16 cellular contexts compared by ENCODE assay signal in the genomic region with DNA sequence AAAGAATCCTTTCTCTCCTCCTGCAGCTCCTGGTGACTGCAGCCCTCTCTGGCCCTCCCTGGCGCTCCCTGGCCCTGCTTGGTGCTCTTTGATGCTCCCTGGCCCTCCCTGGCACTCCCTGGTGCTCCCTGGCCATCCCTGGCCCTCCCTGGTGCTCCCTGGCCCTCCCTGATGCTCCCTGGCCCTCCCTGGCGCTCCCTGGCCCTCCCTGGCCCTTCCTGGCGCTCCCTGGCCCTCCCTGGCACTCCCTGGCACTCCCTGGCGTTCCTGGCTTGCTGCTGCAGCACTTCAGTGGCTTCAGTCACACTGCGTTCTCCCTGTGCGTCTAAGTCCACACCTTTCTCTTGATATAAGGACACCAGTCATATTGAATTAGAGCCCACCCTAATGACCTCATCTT. TPM values are rescaled to one million over a fixed set of nuclear protein-coding genes. Genes with fewer than 3 reads are reported as not detected.
A peak's percentile ranks its signal among the peaks of the same experiment; 100 is the strongest.
DNase-seq lines count a peak whose midpoint lies in the region; ATAC-seq and TF ChIP-seq lines count a peak whose summit lies in the region.
"Had no signal": no experiment of that assay in that cellular context is flagged by ENCODE, and none has a peak within 500 bp of the region (broad histone marks: within the 10 kb centered on the region; RNA-seq: fewer than 3 reads in every experiment).

No MANE protein-coding gene starts in this region.

- no peak for TF ChIP-seq EP300 in transverse colon (IDR thresholded peaks at IDR 0.05; ENCODE audit: low read depth)

- 47 to 54% methylated on average over 4 to 6 of the region's 6 CpGs for WGBS in transverse colon (ENCODE audit: low coverage in 1 of 2), 2 donors

- peak; percentile 34 for DNase-seq in chondrocyte (ENCODE audit: low spot score)
- DNase-seq in neural progenitor cell (ENCODE audit: low spot score): no peak
- DNase-seq in transverse colon: peak; percentile 61
- DNase-seq in NCI-H2029 treated with DMSO at 0.1 percent for 48 hours (lab: John Stamatoyannopoulos, UW): no peak
- no peak for DNase-seq in left lung
- DNase-seq in central memory CD4-positive, alpha-beta T cell: no peak
- DNase-seq: DMS 273 treated with DMSO at 0.1 percent for 48 hours, HFFc6, NCI-H1105 treated with DMSO at 0.1 percent for 48 hours, NCI-H1694, NCI-H748 treated with DMSO at 0.1 percent for 48 hours, SHP77 treated with DMSO at 0.1 percent for 48 hours, SK-N-SH had no signal

- H3K9ac ChIP-seq in neural progenitor cell: no peak overlapping the region
- H3K9ac ChIP-seq: SK-N-SH had no signal

- TF ChIP-seq CTCF in chondrocyte (IDR thresholded peaks at IDR 0.05) (no peak), neural progenitor cell (IDR thresholded peaks at IDR 0.05) (no peak), transverse colon (IDR thresholded peaks at IDR 0.05) (no peak), left lung (IDR thresholded peaks at IDR 0.05) (no peak)

- H3K4me3 ChIP-seq in neural progenitor cell (no peak overlapping the region), transverse colon (no peak overlapping the region), left lung (no peak overlapping the region)

- H3K36me3 ChIP-seq in neural progenitor cell (no peaks in the 10 kb centered on the region), transverse colon (no peaks in the 10 kb centered on the region), left lung (no peaks in the 10 kb centered on the region)

- intact Hi-C loops in transverse colon (cut with DNase I; ENCODE audit: low total_unique reads) (no loop called here), left lung (cut with DNase I) (no loop called here)

- H3K27ac Mint-ChIP-seq in chondrocyte (ENCODE audit: unreplicated experiment): no peak overlapping the region
- no peak overlapping the region for H3K27ac Mint-ChIP-seq in neural progenitor cell
- H3K27ac Mint-ChIP-seq: CD14-positive monocyte, HFFc6 had no signal

- H3K9me3 Mint-ChIP-seq in chondrocyte (ENCODE audit: low read depth): peaks cover 2% of the 10 kb centered on the region
- no peaks in the 10 kb centered on the region for H3K9me3 Mint-ChIP-seq in neural progenitor cell

- H4K20me1 ChIP-seq in neural progenitor cell (ENCODE audit: low read depth): no peaks in the 10 kb centered on the region

- no peak overlapping the region for H3K4me3 Mint-ChIP-seq in chondrocyte (ENCODE audit: unreplicated experiment)
- H3K4me3 Mint-ChIP-seq in neural progenitor cell: peak overlapping the region; percentile 24
- H3K4me3 Mint-ChIP-seq: CD14-positive monocyte, HFFc6 had no signal

- no peak overlapping the region for H2AFZ ChIP-seq in neural progenitor cell (replicated peaks)

- no peaks in the 10 kb centered on the region for H3F3A ChIP-seq in neural progenitor cell (ENCODE audit: low read depth)

- H3K27me3 ChIP-seq in neural progenitor cell (peaks cover 6% of the 10 kb centered on the region), transverse colon (no peaks in the 10 kb centered on the region), left lung (peaks cover 0 to 12% of the 10 kb centered on the region in 2 donors)

- H3K27me3 Mint-ChIP-seq in chondrocyte (ENCODE audit: low read depth) (no peaks in the 10 kb centered on the region), neural progenitor cell (ENCODE audit: insufficient read depth, low read depth) (peaks cover 10% of the 10 kb centered on the region)

- ATAC-seq in esophagus mucosa (peak; percentile 10), left lung (no peak)

- no peaks in the 10 kb centered on the region for H3K9me3 ChIP-seq in neural progenitor cell (ENCODE audit: low read depth)
- H3K9me3 ChIP-seq in transverse colon: no peaks in the 10 kb centered on the region
- peaks cover 0 to 2% of the 10 kb centered on the region in 2 donors for H3K9me3 ChIP-seq in left lung
- H3K9me3 ChIP-seq: SK-N-SH had no signal

- no peak for TF ChIP-seq POLR2A in transverse colon (IDR thresholded peaks at IDR 0.05)

- H3K36me3 Mint-ChIP-seq in chondrocyte (ENCODE audit: low read depth): peaks cover 3% of the 10 kb centered on the region
- peaks cover 3% of the 10 kb centered on the region for H3K36me3 Mint-ChIP-seq in neural progenitor cell
- H3K36me3 Mint-ChIP-seq: CD14-positive monocyte had no signal

- H3K4me1 ChIP-seq in neural progenitor cell (no peaks in the 10 kb centered on the region), transverse colon (peaks cover 0 to 5% (median under 1%) of the 10 kb centered on the region in 4 donors), left lung (peaks cover 0 to 5% of the 10 kb centered on the region in 2 donors)

- peaks cover 6% of the 10 kb centered on the region for H3K4me1 Mint-ChIP-seq in chondrocyte (ENCODE audit: low read depth)
- H3K4me1 Mint-ChIP-seq in neural progenitor cell: peaks cover 12% of the 10 kb centered on the region
- H3K4me1 Mint-ChIP-seq: CD14-positive monocyte had no signal

- no peaks in the 10 kb centered on the region for H3K79me2 ChIP-seq in neural progenitor cell (ENCODE audit: low read depth)

- H3K27ac ChIP-seq in neural progenitor cell (no peak overlapping the region), transverse colon (no peak overlapping the region), left lung (no peak overlapping the region)

- in situ Hi-C loops in transverse colon (cut with MboI; ENCODE audit: low pct_ligation_motif_present in 1 of 4, low pct_unique_long_range_greater_than_20kb in 1 of 4, low sequenced_read_pairs in 3 of 4): loop anchor here in 3 of 4 donors (10.0 to 25.0 kb wide), 2 partner anchors 651 to 669 kb away; no protein-coding TSS in a partner anchor

- no peak overlapping the region for H3K4me2 ChIP-seq in neural progenitor cell
- H3K4me2 ChIP-seq: SK-N-SH had no signal

RNA-seq across cellular contexts. Expression of gene FGFR2, which starts 15.2 kb away (rescaled TPM):
- 1.7 to 6.0 TPM (median 2.9 TPM) in 3 replicates for total RNA-seq in chondrocyte
- 27.4 TPM for total RNA-seq in esophagus mucosa
- 76.3 and 99.1 TPM in 2 replicates for total RNA-seq in neural progenitor cell (ENCODE audit: low replicate concordance)
- 100 to 1,000 TPM in 2 of 4 donors, 10 to 100 TPM in 2; 30.3 to 114 (median 87.9) TPM for total RNA-seq in transverse colon
- total RNA-seq in left lung: 10 to 100 TPM; 48.0 to 71.3 TPM
- total RNA-seq: HFFc6, OCI-LY7 had no signal

Comparison
In these comparisons a context has a peak if more than half of its experiments do, and no peak if none do; other contexts are left out.
1. DNase-seq: peak in chondrocyte (single experiment) and transverse colon (single experiment); none in neural progenitor cell (single experiment), NCI-H2029 treated with DMSO at 0.1 percent for 48 hours (single experiment), left lung (0 of 2) and central memory CD4-positive, alpha-beta T cell (single experiment).